15 cellular contexts compared by ENCODE assay signal in genomic region chr20:61127311-61128044, GRCh38.
A peak's percentile ranks its signal among the peaks of the same experiment; 100 is the strongest.
DNase-seq lines count a peak whose midpoint lies in the region; ATAC-seq and TF ChIP-seq lines count a peak whose summit lies in the region.
"Had no signal": no experiment of that assay in that cellular context is flagged by ENCODE, and none has a peak within 500 bp of the region (broad histone marks: within the 10 kb centered on the region; RNA-seq: fewer than 3 reads in every experiment).

No MANE protein-coding gene starts in this region.

- H3K36me3 ChIP-seq in mammary epithelial cell (ENCODE audit: insufficient read depth, low read length) = no peaks in the 10 kb centered on the region

- H3K9me3 ChIP-seq in mammary epithelial cell (replicated peaks; ENCODE audit: insufficient read depth, low read length) = no peaks in the 10 kb centered on the region

- no peak overlapping the region for H2AFZ ChIP-seq in mammary epithelial cell (ENCODE audit: low read depth, low read length)

- dilution Hi-C loops in mammary epithelial cell (cut with HindIII; ENCODE audit: low sequenced_read_pairs) = no loop called here

- H3K4me3 ChIP-seq in mammary epithelial cell (replicated peaks in 1 of 3; ENCODE audit: insufficient read depth in 1 of 3, low read depth in 2 of 3, low read length in 3 of 3) = no peak overlapping the region

- H3K9ac ChIP-seq in mammary epithelial cell (ENCODE audit: insufficient read depth, low read length) = no peak overlapping the region

- H3K27ac ChIP-seq in mammary epithelial cell (ENCODE audit: insufficient read depth, low read depth, low read length) = no peak overlapping the region

- no peak for ATAC-seq in GM21447 (IDR thresholded peaks at IDR 0.05; ENCODE audit: unreplicated experiment)
- ATAC-seq: activated naive CD8-positive, alpha-beta T cell treated with anti-CD3 and anti-CD28 coated beads, Interleukin-2, amount 50 U/mL, for 24 hours had no signal

- no peak overlapping the region for H3K4me2 ChIP-seq in mammary epithelial cell (ENCODE audit: insufficient read depth, low read depth, low read length)

- DNase-seq in AG08395 (ENCODE audit: low spot score) (peak; percentile 55), HT1080 (ENCODE audit: low read depth) (peak; percentile 81), mammary epithelial cell (peak; percentile 74), kidney tubule cell (ENCODE audit: low spot score) (peak; percentile 90), activated gamma-delta T cell (lab: John Stamatoyannopoulos, UW) (no peak), NCI-H2029 (lab: John Stamatoyannopoulos, UW) (no peak), GDM1 (lab: John Stamatoyannopoulos, UW) (no peak)
- DNase-seq: activated CD4-positive, CD25-positive, alpha-beta regulatory T cell treated with anti-CD3 and anti-CD28 coated beads, Interleukin-2, amount 50 U/mL, for 72 hours; activated naive CD8-positive, alpha-beta T cell treated with anti-CD3 and anti-CD28 coated beads, Interleukin-2, amount 50 U/mL, for 24 hours; AML-193; dermis blood vessel endothelial cell; foreskin melanocyte; NCI-H187; stimulated activated CD4-positive, alpha-beta T cell treated with anti-CD3 and anti-CD28 coated beads, Interleukin-15, amount 100 ng/mL, for 24 hours had no signal

- no peaks in the 10 kb centered on the region for H4K20me1 ChIP-seq in mammary epithelial cell (ENCODE audit: insufficient read depth, low read length)

- no peaks in the 10 kb centered on the region for H3K4me1 ChIP-seq in mammary epithelial cell (ENCODE audit: insufficient read depth, low read length)

- WGBS in mammary epithelial cell (ENCODE audit: low coverage, missing lambda C conversion rate) = 83% methylated on average over 10 of the region's 13 CpGs

- no peaks in the 10 kb centered on the region for H3K79me2 ChIP-seq in mammary epithelial cell (ENCODE audit: insufficient read depth, low read length)

- intact Hi-C loops in mammary epithelial cell (cut with micrococcal nuclease) = loop anchor here (1.0 to 10.0 kb wide), 2 partner anchors 58 to 127 kb away; partner anchors contain the start of gene CDH4

- BruUV-seq in mammary epithelial cell (replicated peaks; lab: Mats Ljungman, UMichigan) = no TSS peak

- no peaks in the 10 kb centered on the region for H3K27me3 ChIP-seq in mammary epithelial cell (ENCODE audit: insufficient read depth, low read length)

- CTCF ChIA-PET in mammary epithelial cell (lab: Charles Lee; ENCODE audit: low non-redundant PET) = no interaction called here

- in situ Hi-C loops in mammary epithelial cell (cut with MboI; ENCODE audit: low sequenced_read_pairs in 2 of 2) = loop anchor here in 1 of 2 donors (10.0 kb wide), 1 partner anchor 97 kb away; no protein-coding TSS in a partner anchor

- TF ChIP-seq CTCF in mammary epithelial cell (conservative IDR thresholded peaks at IDR 0.05 in 1 of 2, IDR thresholded peaks at IDR 0.05 in 1 of 2; ENCODE audit: extremely low read depth in 1 of 2, insufficient read depth in 1 of 2, low read depth in 1 of 2, low read length in 2 of 2) = no peak

Comparison
In these comparisons a context has a peak if more than half of its experiments do, and no peak if none do; other contexts are left out.
1. DNase-seq: peak in AG08395 (single experiment), HT1080 (single experiment), mammary epithelial cell (single experiment) and kidney tubule cell (single experiment); none in activated gamma-delta T cell (single experiment), NCI-H2029 (single experiment) and GDM1 (single experiment).